ENCODE assay signal across 1 cellular context in genomic region chr6:15955484-15955883, GRCh38.
TF ChIP-seq lines count a peak whose summit lies in the region.

No MANE protein-coding gene starts in this region.

TF ChIP-seq in HEK293, 187 proteins besides CTCF, POLR2A, EP300 and RAD21 (continued from another document):
- TF ChIP-seq, protein P1, sequence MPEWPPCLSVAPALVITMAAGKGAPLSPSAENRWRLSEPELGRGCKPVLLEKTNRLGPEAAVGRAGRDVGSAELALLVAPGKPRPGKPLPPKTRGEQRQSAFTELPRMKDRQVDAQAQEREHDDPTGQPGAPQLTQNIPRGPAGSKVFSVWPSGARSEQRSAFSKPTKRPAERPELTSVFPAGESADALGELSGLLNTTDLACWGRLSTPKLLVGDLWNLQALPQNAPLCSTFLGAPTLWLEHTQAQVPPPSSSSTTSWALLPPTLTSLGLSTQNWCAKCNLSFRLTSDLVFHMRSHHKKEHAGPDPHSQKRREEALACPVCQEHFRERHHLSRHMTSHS (tag by site-specific recombination; IDR thresholded peaks at IDR 0.05), result no peak
- TF ChIP-seq ZNF394 (tag by site-specific recombination; IDR thresholded peaks at IDR 0.05; ENCODE audit: borderline replicate concordance), result no peak
